ENCODE assay signal across 8 cellular contexts in genomic region chr20:52150440-52151258, GRCh38. TPM values are rescaled to one million over a fixed set of nuclear protein-coding genes. Genes with fewer than 3 reads are reported as not detected.
DNase-seq lines count a peak whose midpoint lies in the region; ATAC-seq and TF ChIP-seq lines count a peak whose summit lies in the region.

No MANE protein-coding gene starts in this region.

- ATAC-seq in GM19467 (IDR thresholded peaks at IDR 0.05; ENCODE audit: unreplicated experiment) (no peak), GM21367 (IDR thresholded peaks at IDR 0.05; ENCODE audit: unreplicated experiment) (no peak)

- no peaks in the 10 kb centered on the region for H3K27me3 Mint-ChIP-seq in mesothelial cell of epicardium (ENCODE audit: low read depth)

- peak; percentile 63 for TF ChIP-seq CTCF in mesothelial cell of epicardium (IDR thresholded peaks at IDR 0.05; ENCODE audit: unreplicated experiment)

- H3K4me3 Mint-ChIP-seq in mesothelial cell of epicardium, result no peak overlapping the region

- no peak overlapping the region for H3K27ac Mint-ChIP-seq in mesothelial cell of epicardium

- peaks cover 17% of the 10 kb centered on the region for H3K36me3 Mint-ChIP-seq in mesothelial cell of epicardium

- DNase-seq in A172 (ENCODE audit: low spot score), result peak; percentile 55
- DNase-seq in EH (ENCODE audit: low read depth), result peak; percentile 55
- peak; percentile 37 for DNase-seq in HT1080 (ENCODE audit: low read depth)
- peak; percentile 44 for DNase-seq in OCI-M2 (lab: John Stamatoyannopoulos, UW; ENCODE audit: unreplicated experiment)
- peak; percentile 75 for DNase-seq in dermis blood vessel endothelial cell
- no peak for DNase-seq in mesothelial cell of epicardium (ENCODE audit: low spot score in 2 of 2, unreplicated experiment in 2 of 2)

- no peaks in the 10 kb centered on the region for H3K4me1 Mint-ChIP-seq in mesothelial cell of epicardium

- H3K9me3 Mint-ChIP-seq in mesothelial cell of epicardium, result no peaks in the 10 kb centered on the region

RNA-seq across cellular contexts. Expression of gene ZFP64, which starts 40.9 kb away (rescaled TPM):
- total RNA-seq in A172 (2014; rRNA removed; shearing (Covaris generic)), result 10.8 and 14.0 TPM in 2 replicates
- 11.2 and 14.6 TPM in 2 replicates for total RNA-seq in HT1080 (2014; rRNA removed; shearing (Covaris generic))
- polyA plus RNA-seq in HT1080 (2015; cell fraction: cytosol; rRNA removed), result 25.9 and 30.6 TPM in 2 replicates
- 18.9 and 19.1 TPM in 2 replicates for polyA plus RNA-seq in HT1080 (2015; cell fraction: nucleus; rRNA removed)
- total RNA-seq in dermis blood vessel endothelial cell (48.2 and 50.2 TPM in 2 replicates), mesothelial cell of epicardium (23.6 to 25.9 TPM (median 24.7 TPM) in 3 replicates)

Comparison
In these comparisons a context has a peak if more than half of its experiments do, and no peak if none do; other contexts are left out.
1. DNase-seq: peak in A172 (single experiment), EH (single experiment), HT1080 (single experiment), OCI-M2 (single experiment) and dermis blood vessel endothelial cell (single experiment); none in mesothelial cell of epicardium (0 of 2).